ENCODE assay signal across 9 cellular contexts in the genomic region with DNA sequence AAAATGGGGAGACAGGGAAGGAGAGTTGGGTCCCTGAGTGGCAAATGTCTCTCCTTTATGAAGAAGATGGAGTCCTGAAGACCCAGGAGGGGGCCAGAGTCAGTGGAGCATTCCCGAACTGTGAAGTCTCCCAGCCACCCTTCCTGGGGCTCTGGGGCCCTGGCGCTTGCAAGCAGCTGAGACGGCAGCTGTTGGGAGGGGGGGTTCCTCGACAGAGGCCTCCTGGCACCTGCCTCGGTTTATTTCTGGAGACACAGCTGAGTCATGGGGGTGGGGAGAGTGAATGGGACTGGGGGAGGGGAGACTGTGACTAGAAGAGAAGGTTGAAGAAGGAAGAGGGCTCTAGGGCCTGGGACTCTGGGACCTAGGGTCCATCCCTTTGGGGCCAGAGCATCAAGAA. TPM values are rescaled to one million over a fixed set of nuclear protein-coding genes. Genes with fewer than 3 reads are reported as not detected.
DNase-seq lines count a peak whose midpoint lies in the region; ATAC-seq lines count a peak whose summit lies in the region.
"Had no signal": no experiment of that assay in that cellular context is flagged by ENCODE, and none has a peak within 500 bp of the region (broad histone marks: within the 10 kb centered on the region; RNA-seq: fewer than 3 reads in every experiment).

No MANE protein-coding gene starts in this region.

- peak overlapping the region; percentile 73 for H3K27ac Mint-ChIP-seq in stimulated activated effector memory CD8-positive, alpha-beta T cell treated with anti-CD3 and anti-CD28 coated beads, Interleukin-12 subunit alpha, Interleukin-12 subunit beta, amount 100 ng/mL, for 72 hours

- DNase-seq in HCEC 1CT (peak; percentile 28), SJSA1 (ENCODE audit: low read depth in 1 of 2, low spot score in 2 of 2) (no peak), left cardiac atrium (peak; percentile 63), NCI-H1436 (lab: John Stamatoyannopoulos, UW) (no peak)
- no peak for DNase-seq in stimulated activated effector memory CD8-positive, alpha-beta T cell treated with anti-CD3 and anti-CD28 coated beads, Interleukin-12 subunit alpha, Interleukin-12 subunit beta, amount 100 ng/mL, for 72 hours (ENCODE audit: low spot score in 2 of 2)
- DNase-seq: activated naive CD4-positive, alpha-beta T cell treated with Interleukin-2 at 50 U/mL for 16 hours; stimulated activated CD4-positive, alpha-beta T cell treated with anti-CD3 and anti-CD28 coated beads, Interleukin-4, amount 100 ng/mL, for 1 hour had no signal

- no peaks in the 10 kb centered on the region for H3K9me3 ChIP-seq in SJSA1 (replicated peaks)

- H3K36me3 ChIP-seq in SJSA1: no peaks in the 10 kb centered on the region

- peak overlapping the region; percentile 87 for H3K27ac ChIP-seq in SJSA1

- ATAC-seq in left cardiac atrium (peak in 1 of 2 donors; percentile 3), GM18868 (IDR thresholded peaks at IDR 0.05; ENCODE audit: unreplicated experiment) (no peak), HG03097 (IDR thresholded peaks at IDR 0.05; ENCODE audit: low FRiP score, unreplicated experiment) (no peak)
- ATAC-seq in stimulated activated effector memory CD8-positive, alpha-beta T cell treated with anti-CD3 and anti-CD28 coated beads, Interleukin-12 subunit alpha, Interleukin-12 subunit beta, amount 100 ng/mL, for 72 hours: no peak

- peaks cover 43% of the 10 kb centered on the region for H3K4me1 Mint-ChIP-seq in stimulated activated effector memory CD8-positive, alpha-beta T cell treated with anti-CD3 and anti-CD28 coated beads, Interleukin-12 subunit alpha, Interleukin-12 subunit beta, amount 100 ng/mL, for 72 hours

- no peaks in the 10 kb centered on the region for H3K9me3 Mint-ChIP-seq in stimulated activated effector memory CD8-positive, alpha-beta T cell treated with anti-CD3 and anti-CD28 coated beads, Interleukin-12 subunit alpha, Interleukin-12 subunit beta, amount 100 ng/mL, for 72 hours

- no peaks in the 10 kb centered on the region for H3K27me3 ChIP-seq in SJSA1 (replicated peaks)

- intact Hi-C loops in left cardiac atrium (cut with DNase I): no loop called here

- H3K4me1 ChIP-seq in SJSA1 (replicated peaks): peaks cover 86% of the 10 kb centered on the region

- H3K4me3 Mint-ChIP-seq in stimulated activated effector memory CD8-positive, alpha-beta T cell treated with anti-CD3 and anti-CD28 coated beads, Interleukin-12 subunit alpha, Interleukin-12 subunit beta, amount 100 ng/mL, for 72 hours: no peak overlapping the region

- H3K4me3 ChIP-seq in SJSA1: no peak overlapping the region

- peaks cover 21% of the 10 kb centered on the region for H3K36me3 Mint-ChIP-seq in stimulated activated effector memory CD8-positive, alpha-beta T cell treated with anti-CD3 and anti-CD28 coated beads, Interleukin-12 subunit alpha, Interleukin-12 subunit beta, amount 100 ng/mL, for 72 hours

RNA-seq across cellular contexts. Expression of a gene that starts 14.0 kb away (rescaled TPM):
- 149 and 169 TPM in 2 replicates for total RNA-seq in SJSA1 (2014; rRNA removed; shearing (Covaris generic))
- total RNA-seq in left cardiac atrium: 100 to 1,000 TPM; 224 to 240 TPM

RNA-seq across cellular contexts. Expression of a gene that starts 21.3 kb away (rescaled TPM):
- total RNA-seq in SJSA1 (2014; rRNA removed; shearing (Covaris generic)): not detected in 2 replicates
- under 1 TPM; 0.29 to 0.47 TPM for total RNA-seq in left cardiac atrium

RNA-seq across cellular contexts. Expression of a gene that starts 42.2 kb away (rescaled TPM):
- total RNA-seq in SJSA1 (2014; rRNA removed; shearing (Covaris generic)): 2.8 and 6.7 TPM in 2 replicates
- total RNA-seq in left cardiac atrium: 1 to 10 TPM; 1.5 TPM

RNA-seq across cellular contexts. Expression of a gene that starts 44.0 kb away (rescaled TPM):
- not detected in 2 replicates for total RNA-seq in SJSA1 (2014; rRNA removed; shearing (Covaris generic))
- 1 to 10 TPM; 1.3 to 1.9 TPM for total RNA-seq in left cardiac atrium

Comparison
In these comparisons a context has a peak if more than half of its experiments do, and no peak if none do; other contexts are left out.
1. DNase-seq: peak in HCEC 1CT (single experiment) and left cardiac atrium (single experiment); none in SJSA1 (0 of 2), stimulated activated effector memory CD8-positive, alpha-beta T cell treated with anti-CD3 and anti-CD28 coated beads, Interleukin-12 subunit alpha, Interleukin-12 subunit beta, amount 100 ng/mL, for 72 hours (0 of 2) and NCI-H1436 (single experiment).